In the genomic region with DNA sequence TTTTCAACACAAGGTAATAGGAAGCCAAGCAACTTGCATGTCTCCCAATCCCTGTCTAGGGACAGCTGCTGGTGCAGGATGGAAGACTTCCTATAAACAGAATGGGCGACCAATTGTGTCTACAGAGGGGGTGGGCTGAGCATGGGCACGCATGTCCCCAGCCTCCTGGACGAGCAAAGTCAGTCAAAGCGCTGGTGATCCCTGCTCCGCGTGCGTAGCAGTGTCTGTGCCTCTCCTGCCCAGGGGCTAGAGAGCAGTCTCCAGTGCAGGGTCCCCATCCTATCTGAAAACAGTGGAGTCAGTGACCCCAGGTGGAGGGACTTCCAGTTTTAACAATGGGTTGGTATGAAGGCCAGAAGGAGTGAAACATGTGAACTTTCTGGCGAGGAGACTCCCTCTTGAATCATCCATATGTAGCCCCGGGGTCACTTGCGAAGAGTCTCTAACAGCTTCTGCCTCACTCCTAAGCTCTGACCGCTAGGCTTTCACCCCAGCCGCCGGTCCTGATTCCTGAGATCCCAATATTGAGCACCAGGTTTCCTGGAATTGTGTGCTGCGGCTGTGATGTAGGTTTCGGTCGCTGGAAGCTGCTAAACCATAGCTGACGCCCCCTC, we compare ENCODE assay signal across 9 cellular contexts. TPM values are rescaled to one million over a fixed set of nuclear protein-coding genes. Genes with fewer than 3 reads are reported as not detected.
DNase-seq lines count a peak whose midpoint lies in the region; ATAC-seq, FAIRE-seq and TF ChIP-seq lines count a peak whose summit lies in the region.
"Had no signal": no experiment of that assay in that cellular context is flagged by ENCODE, and none has a peak within 500 bp of the region (broad histone marks: within the 10 kb centered on the region; RNA-seq: fewer than 3 reads in every experiment).

No MANE protein-coding gene starts in this region.

- no peak for TF ChIP-seq RAD21 in K562 (CRISPR knock-in tag; conservative IDR thresholded peaks at IDR 0.05 in 1 of 2, IDR thresholded peaks at IDR 0.05 in 1 of 2)

- H3K27ac ChIP-seq in K562 (ENCODE audit: extremely low read depth, low read depth, low read length), result peak overlapping the region; percentile 59
- H3K27ac ChIP-seq in upper lobe of left lung, result peak overlapping the region; percentile 10 to 94 (median 84)

- H3K36me3 ChIP-seq in K562 (ENCODE audit: control insufficient read depth, insufficient read depth, low read length) (peaks cover 29% of the 10 kb centered on the region), upper lobe of left lung (peaks cover 2 to 8% (median 7%) of the 10 kb centered on the region in 4 donors)

- WGBS in K562 (ENCODE audit: insufficient coverage, low coverage, missing lambda C conversion rate), result 82% methylated on average over 17 of the region's 17 CpGs
- WGBS in upper lobe of left lung, 2 donors, result 76 to 100% methylated on average over 2 to 17 of the region's 17 CpGs

- peaks cover 39% of the 10 kb centered on the region for H3K79me2 ChIP-seq in K562 (ENCODE audit: control insufficient read depth, insufficient read depth, low read length)

- ATAC-seq in K562, result no peak
- no peak for ATAC-seq in upper lobe of left lung (ENCODE audit: low FRiP score in 2 of 2)
- ATAC-seq in GM18519 (IDR thresholded peaks at IDR 0.05; ENCODE audit: low FRiP score, unreplicated experiment), result no peak

- H3K9me3 Mint-ChIP-seq in activated naive CD4-positive, alpha-beta T cell treated with anti-CD3 and anti-CD28 coated beads, Interleukin-2, amount 10 ng/mL, durations not matched to agents 7 days and 5 days, result peaks cover 11% of the 10 kb centered on the region

- peak overlapping the region; percentile 97 for H3K4me3 Mint-ChIP-seq in activated naive CD4-positive, alpha-beta T cell treated with anti-CD3 and anti-CD28 coated beads, Interleukin-2, amount 10 ng/mL, durations not matched to agents 7 days and 5 days

- TF ChIP-seq CTCF in K562 (IDR thresholded peaks at IDR 0.05 in 2 of 3, conservative IDR thresholded peaks at IDR 0.05 in 1 of 3; ENCODE audit: insufficient read depth in 2 of 3, low read depth in 1 of 3, low read length in 3 of 3), result no peak
- TF ChIP-seq CTCF in upper lobe of left lung (IDR thresholded peaks at IDR 0.05), result no peak

- BruUV-seq in K562 (replicated peaks; lab: Mats Ljungman, UMichigan), result TSS peak; percentile 89

- H3K4me2 ChIP-seq in K562 (ENCODE audit: insufficient read depth, low read length), result peak overlapping the region; percentile 38

- in situ Hi-C loops in K562 (cut with MboI), result no loop called here

- H3K27ac Mint-ChIP-seq in activated naive CD4-positive, alpha-beta T cell treated with anti-CD3 and anti-CD28 coated beads, Interleukin-2, amount 10 ng/mL, durations not matched to agents 7 days and 5 days, result peak overlapping the region; percentile 91

- H3K27me3 ChIP-seq in K562 (ENCODE audit: control insufficient read depth in 2 of 2, insufficient read depth in 2 of 2, low read length in 2 of 2) (no peaks in the 10 kb centered on the region), mononuclear cell (ENCODE audit: insufficient read depth, low read length) (no peaks in the 10 kb centered on the region), upper lobe of left lung (no peaks in the 10 kb centered on the region)

- intact Hi-C loops in K562 (cut with micrococcal nuclease), result no loop called here

- H3K9me3 ChIP-seq in K562 (replicated peaks; ENCODE audit: control insufficient read depth, insufficient read depth, low read depth, low read length) (peaks cover 7% of the 10 kb centered on the region), mononuclear cell (ENCODE audit: low read depth, low read length) (no peaks in the 10 kb centered on the region), upper lobe of left lung (no peaks in the 10 kb centered on the region)

- TF ChIP-seq EP300 in K562 (IDR thresholded peaks at IDR 0.05; ENCODE audit: low read length) (no peak), upper lobe of left lung (IDR thresholded peaks at IDR 0.05) (no peak)

- peaks cover 4% of the 10 kb centered on the region for H3K9me1 ChIP-seq in K562 (ENCODE audit: control insufficient read depth, insufficient read depth, low read length)

- H2AFZ ChIP-seq in K562 (ENCODE audit: low read depth, low read length), result peak overlapping the region; percentile 91

- FAIRE-seq in K562 (lab: Jason Lieb, UNC), result no peak

- CTCF ChIA-PET in activated naive CD4-positive, alpha-beta T cell treated with anti-CD3 and anti-CD28 coated beads, Interleukin-2, amount 10 ng/mL, durations not matched to agents 7 days and 5 days (lab: Charles Lee), result interaction anchor here (0.6 to 1.8 kb wide), 8 partner anchors 8 to 901 kb away, joined by 3 to 13 read pairs (median 4); no protein-coding TSS in a partner anchor
- CTCF ChIA-PET in K562 (lab: Yijun Ruan, JAX; ENCODE audit: low intra/inter-chr PET ratio), result no interaction called here

- H3K4me3 ChIP-seq in K562, result no peak overlapping the region
- peak overlapping the region; percentile 92 for H3K4me3 ChIP-seq in mononuclear cell (ENCODE audit: low read length)
- H3K4me3 ChIP-seq in upper lobe of left lung, result peak overlapping the region; percentile 7 to 98 (median 84)

- peaks cover 4% of the 10 kb centered on the region for H3K27me3 Mint-ChIP-seq in activated naive CD4-positive, alpha-beta T cell treated with anti-CD3 and anti-CD28 coated beads, Interleukin-2, amount 10 ng/mL, durations not matched to agents 7 days and 5 days

- H4K20me1 ChIP-seq in K562 (replicated peaks; ENCODE audit: control insufficient read depth, insufficient read depth, low read length), result no peaks in the 10 kb centered on the region; the same call in 1 of the 2 replicates

- peak overlapping the region; percentile 1 to 63; a peak in 2 of 4 replicates for H3K9ac ChIP-seq in K562 (ENCODE audit: insufficient read depth in 1 of 2, low read depth in 2 of 2, low read length in 2 of 2)

- peaks cover 41% of the 10 kb centered on the region for H3K36me3 Mint-ChIP-seq in activated naive CD4-positive, alpha-beta T cell treated with anti-CD3 and anti-CD28 coated beads, Interleukin-2, amount 10 ng/mL, durations not matched to agents 7 days and 5 days

- H3K4me1 ChIP-seq in K562 (replicated peaks in 1 of 2; ENCODE audit: control insufficient read depth in 2 of 2, insufficient read depth in 2 of 2, low read length in 2 of 2) (peaks cover 24 to 28% of the 10 kb centered on the region in 2 experiments; a peak in 4 of 5 replicates), mononuclear cell (ENCODE audit: insufficient read depth, low read length) (peaks cover 42% of the 10 kb centered on the region), upper lobe of left lung (peaks cover 18 to 40% (median 25%) of the 10 kb centered on the region in 4 donors)

- TF ChIP-seq POLR2A in K562 (conservative IDR thresholded peaks at IDR 0.05) (no peak), upper lobe of left lung (IDR thresholded peaks at IDR 0.05) (peak in 1 of 4 donors; percentile 27)

- peaks cover 71% of the 10 kb centered on the region for H3K4me1 Mint-ChIP-seq in activated naive CD4-positive, alpha-beta T cell treated with anti-CD3 and anti-CD28 coated beads, Interleukin-2, amount 10 ng/mL, durations not matched to agents 7 days and 5 days

- DNase-seq in activated naive CD4-positive, alpha-beta T cell treated with anti-CD3 and anti-CD28 coated beads, Interleukin-2, amount 10 ng/mL, durations not matched to agents 7 days and 5 days, result no peak
- no peak for DNase-seq in activated naive CD4-positive, alpha-beta T cell treated with anti-CD3 and anti-CD28 coated beads, Interleukin-2, amount 50 U/mL, for 16 hours
- DNase-seq in K562 (ENCODE audit: extremely low read depth in 1 of 4, low spot score in 3 of 4) (no peak), upper lobe of left lung (no peak), HT-29 (ENCODE audit: low spot score) (no peak)
- DNase-seq in effector CD8-positive, alpha-beta T cell (lab: John Stamatoyannopoulos, UW), result no peak

- POLR2A ChIA-PET in K562 (lab: Yijun Ruan, JAX), result interaction anchor here (1.0 to 1.7 kb wide), 7 partner anchors 8 to 24 kb away, joined by 3 to 8 read pairs (median 4); a partner anchor contains a TSS

RNA-seq across cellular contexts. Expression of a gene that starts 0.7 kb away (rescaled TPM):
- total RNA-seq in K562 (2011; cell fraction: chromatin; rRNA removed; ENCODE audit: low replicate concordance), result 125 and 133 TPM in 2 replicates
- total RNA-seq in K562 (2011; cell fraction: nucleolus; rRNA removed), result 50.5 and 53.8 TPM in 2 replicates
- total RNA-seq in K562 (2011; cell fraction: nucleoplasm; rRNA removed), result 91.9 and 132 TPM in 2 replicates
- 21.7 and 29.5 TPM in 2 replicates for total RNA-seq in K562 (2014; rRNA removed)
- total RNA-seq in K562 (2014; rRNA removed; fragmentation: Illumina TruSeq; extraction: Trizol), result 22.7 and 23.0 TPM in 2 replicates
- total RNA-seq in K562 (2015; rRNA removed; fragmentation: Illumina TruSeq; extraction: Trizol), result 24.1 and 25.8 TPM in 2 replicates
- 64.8 and 64.9 TPM in 2 replicates for total RNA-seq in K562 (2021)
- polyA plus RNA-seq in K562 (2011; rRNA removed), result 29.9 and 43.5 TPM in 2 replicates
- polyA plus RNA-seq in K562 (2011; cell fraction: cytosol; rRNA removed), result 26.0 and 41.6 TPM in 2 replicates
- polyA plus RNA-seq in K562 (2011; cell fraction: nucleus; rRNA removed), result 72.1 and 80.4 TPM in 2 replicates
- polyA plus RNA-seq in K562 (2012), result 20.6 and 22.6 TPM in 2 replicates
- polyA plus RNA-seq in K562 (2014; fragmentation: Illumina TruSeq; extraction: Trizol), result 36.7 and 44.5 TPM in 2 replicates
- 10 to 100 TPM; 20.6 to 22.3 TPM for polyA plus RNA-seq in K562 (2014; fragmentation: Nextera tagmentation; extraction: Ambion mirVana)
- polyA plus RNA-seq in K562 (2014; rRNA removed), result 18.8 and 22.2 TPM in 2 replicates
- polyA minus RNA-seq in K562 (2011; rRNA and poly(A)+ RNA removed), result 99.3 and 105 TPM in 2 replicates
- 63.1 and 80.5 TPM in 2 replicates for polyA minus RNA-seq in K562 (2011; cell fraction: cytosol; rRNA and poly(A)+ RNA removed)
- 38.5 and 59.5 TPM in 2 replicates for polyA minus RNA-seq in K562 (2011; cell fraction: nucleus; rRNA and poly(A)+ RNA removed)
- total RNA-seq in mononuclear cell, result 13.7 TPM
- 10 to 100 TPM in 5 of 6 donors, 1 to 10 TPM in 1; 9.1 to 34.8 (median 24.3) TPM for total RNA-seq in upper lobe of left lung
- total RNA-seq in HT-29 (2014; rRNA removed; shearing (Covaris generic)), result 26.6 and 27.7 TPM in 2 replicates

RNA-seq across cellular contexts. Expression of a gene that starts 2.7 kb away (rescaled TPM):
- total RNA-seq in K562 (2011; cell fraction: chromatin; rRNA removed; ENCODE audit: low replicate concordance), result 0.39 and 0.83 TPM in 2 replicates
- 0.33 and 1.1 TPM in 2 replicates for total RNA-seq in K562 (2011; cell fraction: nucleolus; rRNA removed)
- total RNA-seq in K562 (2011; cell fraction: nucleoplasm; rRNA removed), result 0.99 and 1.8 TPM in 2 replicates
- total RNA-seq in K562 (2014; rRNA removed), result 0.27 and 0.78 TPM in 2 replicates
- 0.87 and 1.1 TPM in 2 replicates for total RNA-seq in K562 (2014; rRNA removed; fragmentation: Illumina TruSeq; extraction: Trizol)
- total RNA-seq in K562 (2015; rRNA removed; fragmentation: Illumina TruSeq; extraction: Trizol), result 0.29 and 0.75 TPM in 2 replicates
- 0.81 and 1.5 TPM in 2 replicates for total RNA-seq in K562 (2021)
- polyA plus RNA-seq in K562 (2011; rRNA removed), result 0.20 and 0.31 TPM in 2 replicates
- 0.09 and 0.16 TPM in 2 replicates for polyA plus RNA-seq in K562 (2011; cell fraction: cytosol; rRNA removed)
- polyA plus RNA-seq in K562 (2011; cell fraction: nucleus; rRNA removed), result 0.48 and 0.53 TPM in 2 replicates
- 0.91 and 1.2 TPM in 2 replicates for polyA plus RNA-seq in K562 (2012)
- 1.2 and 1.8 TPM in 2 replicates for polyA plus RNA-seq in K562 (2014; fragmentation: Illumina TruSeq; extraction: Trizol)
- 1 to 10 TPM in 1 of 2 experiments, under 1 TPM in 1; 0.79 to 1.1 TPM for polyA plus RNA-seq in K562 (2014; fragmentation: Nextera tagmentation; extraction: Ambion mirVana)
- polyA plus RNA-seq in K562 (2014; rRNA removed), result 0.44 and 2.0 TPM in 2 replicates
- 0.11 and 0.15 TPM in 2 replicates for polyA minus RNA-seq in K562 (2011; rRNA and poly(A)+ RNA removed)
- not detected in 2 replicates for polyA minus RNA-seq in K562 (2011; cell fraction: cytosol; rRNA and poly(A)+ RNA removed)
- 0.13 and 0.56 TPM in 2 replicates for polyA minus RNA-seq in K562 (2011; cell fraction: nucleus; rRNA and poly(A)+ RNA removed)
- total RNA-seq in mononuclear cell, result 0.10 TPM
- total RNA-seq in upper lobe of left lung, result 10 to 100 TPM; 13.6 to 52.7 (median 33.0) TPM
- 53.9 and 79.7 TPM in 2 replicates for total RNA-seq in HT-29 (2014; rRNA removed; shearing (Covaris generic))

RNA-seq across cellular contexts. Expression of a gene that starts 24.2 kb away (rescaled TPM):
- total RNA-seq in K562 (2011; cell fraction: chromatin; rRNA removed; ENCODE audit: low replicate concordance), result 133 and 253 TPM in 2 replicates
- 236 and 238 TPM in 2 replicates for total RNA-seq in K562 (2011; cell fraction: nucleolus; rRNA removed)
- total RNA-seq in K562 (2011; cell fraction: nucleoplasm; rRNA removed), result 199 TPM in 2 replicates
- total RNA-seq in K562 (2014; rRNA removed), result 233 TPM in 2 replicates
- 126 and 155 TPM in 2 replicates for total RNA-seq in K562 (2014; rRNA removed; fragmentation: Illumina TruSeq; extraction: Trizol)
- 178 and 183 TPM in 2 replicates for total RNA-seq in K562 (2015; rRNA removed; fragmentation: Illumina TruSeq; extraction: Trizol)
- 169 and 186 TPM in 2 replicates for total RNA-seq in K562 (2021)
- 189 and 198 TPM in 2 replicates for polyA plus RNA-seq in K562 (2011; rRNA removed)
- polyA plus RNA-seq in K562 (2011; cell fraction: cytosol; rRNA removed), result 214 and 232 TPM in 2 replicates
- 383 and 452 TPM in 2 replicates for polyA plus RNA-seq in K562 (2011; cell fraction: nucleus; rRNA removed)
- polyA plus RNA-seq in K562 (2012), result 231 and 267 TPM in 2 replicates
- 265 and 322 TPM in 2 replicates for polyA plus RNA-seq in K562 (2014; fragmentation: Illumina TruSeq; extraction: Trizol)
- polyA plus RNA-seq in K562 (2014; fragmentation: Nextera tagmentation; extraction: Ambion mirVana), result 100 to 1,000 TPM; 392 to 441 TPM
- polyA plus RNA-seq in K562 (2014; rRNA removed), result 381 and 422 TPM in 2 replicates
- 86.7 and 96.7 TPM in 2 replicates for polyA minus RNA-seq in K562 (2011; rRNA and poly(A)+ RNA removed)
- polyA minus RNA-seq in K562 (2011; cell fraction: cytosol; rRNA and poly(A)+ RNA removed), result 67.2 and 68.9 TPM in 2 replicates
- polyA minus RNA-seq in K562 (2011; cell fraction: nucleus; rRNA and poly(A)+ RNA removed), result 53.6 and 82.6 TPM in 2 replicates
- 245 TPM for total RNA-seq in mononuclear cell
- total RNA-seq in upper lobe of left lung, result 100 to 1,000 TPM; 140 to 194 (median 158) TPM
- 298 and 301 TPM in 2 replicates for total RNA-seq in HT-29 (2014; rRNA removed; shearing (Covaris generic))

RNA-seq across cellular contexts. Expression of a gene that starts 28.5 kb away (rescaled TPM):
- total RNA-seq in K562 (2011; cell fraction: chromatin; rRNA removed; ENCODE audit: low replicate concordance), result not detected in 2 replicates
- total RNA-seq in K562 (2011; cell fraction: nucleolus; rRNA removed), result not detected in 2 replicates
- not detected in 2 replicates for total RNA-seq in K562 (2011; cell fraction: nucleoplasm; rRNA removed)
- total RNA-seq in K562 (2014; rRNA removed) (not detected in 2 replicates), K562 (2014; rRNA removed; fragmentation: Illumina TruSeq; extraction: Trizol) (0.11 TPM in 1 of 2 replicates, not detected in the other), K562 (2015; rRNA removed; fragmentation: Illumina TruSeq; extraction: Trizol) (0.04 TPM in 1 of 2 replicates, not detected in the other), K562 (2021) (not detected in 2 replicates), mononuclear cell (0.21 TPM), upper lobe of left lung (under 1 TPM in 1 of 6 donors, not detected in 5; 0.10 TPM)
- polyA plus RNA-seq in K562 (2011; rRNA removed) (0.04 TPM in 1 of 2 replicates, not detected in the other), K562 (2014; fragmentation: Illumina TruSeq; extraction: Trizol) (not detected in 2 replicates), K562 (2014; fragmentation: Nextera tagmentation; extraction: Ambion mirVana) (under 1 TPM in 1 of 2 experiments, not detected in 1; 0.07 TPM), K562 (2014; rRNA removed) (0.01 and 0.09 TPM in 2 replicates)
- 0.24 TPM in 1 of 2 replicates, not detected in the other for polyA plus RNA-seq in K562 (2011; cell fraction: cytosol; rRNA removed)
- not detected in 2 replicates for polyA plus RNA-seq in K562 (2011; cell fraction: nucleus; rRNA removed)
- 0.04 and 0.32 TPM in 2 replicates for polyA plus RNA-seq in K562 (2012)
- polyA minus RNA-seq in K562 (2011; rRNA and poly(A)+ RNA removed), result not detected in 2 replicates
- not detected in 2 replicates for polyA minus RNA-seq in K562 (2011; cell fraction: cytosol; rRNA and poly(A)+ RNA removed)
- polyA minus RNA-seq in K562 (2011; cell fraction: nucleus; rRNA and poly(A)+ RNA removed), result 0.13 TPM in 1 of 2 replicates, not detected in the other
- 2.8 and 3.0 TPM in 2 replicates for total RNA-seq in HT-29 (2014; rRNA removed; shearing (Covaris generic))
- total RNA-seq: renal cortical epithelial cell had no signal

Comparison
In these comparisons a context has a peak if more than half of its experiments do, and no peak if none do; other contexts are left out.
1. RNA of a gene that starts 2.7 kb away (total RNA-seq): 53.9 to 79.7 TPM in HT-29 and 13.6 to 52.7 TPM in upper lobe of left lung; 0.27 to 1.8 TPM in K562 and 0.10 TPM in mononuclear cell (single experiment); every median in the first group is over 4 times any median in the second.